13 cellular contexts compared by ENCODE assay signal in genomic region chr21:39904457-39904856, GRCh38. TPM values are rescaled to one million over a fixed set of nuclear protein-coding genes. Genes with fewer than 3 reads are reported as not detected.
"Had no signal": no experiment of that assay in that cellular context is flagged by ENCODE, and none has a peak within 500 bp of the region (broad histone marks: within the 10 kb centered on the region; RNA-seq: fewer than 3 reads in every experiment).

No MANE protein-coding gene starts in this region.

- H2AFZ ChIP-seq: GM23248 had no signal

- H3K36me3 ChIP-seq: HAP-1 had no signal

- H3K27ac Mint-ChIP-seq: HFFc6, IgD-negative memory B cell had no signal

- H3K4me3 ChIP-seq: GM23248, HAP-1, K562 had no signal

- H3K36me3 Mint-ChIP-seq: IgD-negative memory B cell had no signal

- H3K9ac ChIP-seq: GM23248 had no signal

- H3K27ac ChIP-seq: GM23248, HL-60 had no signal

- H3K4me1 Mint-ChIP-seq: IgD-negative memory B cell had no signal

- FAIRE-seq: HepG2, K562 had no signal

- H3K4me3 Mint-ChIP-seq: HFFc6, IgD-negative memory B cell had no signal

- ATAC-seq: HCT116, HepG2, K562 had no signal

- DNase-seq: GM23248, GOT3, H7, HFFc6, KG1 had no signal

- H3K4me1 ChIP-seq: HAP-1 had no signal

RNA-seq across cellular contexts. Expression of gene PCP4, which starts 37.2 kb away (rescaled TPM):
- total RNA-seq: GM23248, H4, HepG2, HFFc6, HT1080, K562 had no signal
- polyA plus RNA-seq: GM23248, HepG2, IgD-negative memory B cell, K562 had no signal
